ENCODE assay signal across 8 cellular contexts in the genomic region with DNA sequence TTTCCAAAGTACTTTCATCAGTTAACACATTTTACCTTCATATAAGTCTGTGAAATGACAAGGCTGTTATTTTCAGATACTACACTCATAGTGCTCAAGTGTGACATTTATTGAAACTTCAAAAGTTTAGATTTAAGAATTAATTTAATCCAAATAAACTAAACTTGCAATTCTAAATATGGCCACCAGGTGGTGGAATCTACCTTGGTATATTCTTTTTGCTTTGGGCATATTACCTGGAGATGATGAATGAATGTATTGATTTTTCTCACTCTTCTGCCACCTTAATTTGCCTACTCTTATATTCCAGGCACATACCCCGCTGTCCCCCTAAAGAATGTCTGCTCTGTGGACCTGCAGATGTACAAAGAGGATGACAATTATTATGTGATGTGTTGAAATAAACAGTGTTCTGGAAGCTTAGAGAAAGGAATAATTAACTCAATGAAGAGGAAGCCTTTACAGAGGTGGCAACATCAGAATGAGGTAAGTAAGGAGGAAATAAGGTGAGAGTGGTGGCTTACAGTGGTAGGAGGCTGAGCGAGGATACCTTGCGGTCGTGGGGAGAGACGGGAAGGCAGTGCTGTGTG.
DNase-seq lines count a peak whose midpoint lies in the region; ATAC-seq and TF ChIP-seq lines count a peak whose summit lies in the region.

No MANE protein-coding gene starts in this region.

- H3K27me3 ChIP-seq in HL-60 (ENCODE audit: insufficient read depth, poor library complexity, severe bottlenecking), result peaks cover 3% of the 10 kb centered on the region
- no peaks in the 10 kb centered on the region for H3K27me3 ChIP-seq in Peyer's patch
- peaks cover 0 to 21% (median 0%) of the 10 kb centered on the region in 7 donors for H3K27me3 ChIP-seq in spleen (replicated peaks in 1 of 7)

- 70 to 80% (median 75%) methylated on average over 5 of the region's 5 CpGs for whole genome bisulfite sequencing in spleen, 5 donors

- intact Hi-C loops in spleen (cut with DNase I; ENCODE audit: low total_unique reads), result loop anchor here (5.0 kb wide), 1 partner anchor 151 kb away; no protein-coding TSS in a partner anchor

- H3K4me3 ChIP-seq in HL-60 (replicated peaks; ENCODE audit: insufficient read depth, low read length), result no peak overlapping the region
- no peak overlapping the region for H3K4me3 ChIP-seq in Peyer's patch
- H3K4me3 ChIP-seq in fibroblast of mammary gland (ENCODE audit: control insufficient read depth, low read depth, low read length), result no peak overlapping the region
- no peak overlapping the region for H3K4me3 ChIP-seq in spleen

- no peaks in the 10 kb centered on the region for H3K4me1 ChIP-seq in Peyer's patch
- peaks cover 0 to 6% (median 0%) of the 10 kb centered on the region in 6 donors for H3K4me1 ChIP-seq in spleen

- no peaks in the 10 kb centered on the region for H3K9me3 ChIP-seq in Peyer's patch
- peaks cover 0 to 15% (median 2%) of the 10 kb centered on the region in 8 donors for H3K9me3 ChIP-seq in spleen

- peak; percentile 31 for TF ChIP-seq CTCF in HL-60 (IDR thresholded peaks at IDR 0.05; ENCODE audit: insufficient read depth, low read length)
- peak; percentile 21 to 73 (median 66) for TF ChIP-seq CTCF in Peyer's patch (IDR thresholded peaks at IDR 0.05)
- peak; percentile 62 for TF ChIP-seq CTCF in fibroblast of mammary gland (conservative IDR thresholded peaks at IDR 0.05; ENCODE audit: control insufficient read depth, insufficient read depth, low read depth, low read length)
- TF ChIP-seq CTCF in spleen (IDR thresholded peaks at IDR 0.05 in 8 of 11, conservative IDR thresholded peaks at IDR 0.05 in 3 of 11), result peak; percentile 31 to 78 (median 65)

- DNase-seq in CD1c-positive myeloid dendritic cell (ENCODE audit: extremely low spot score) (peak; percentile 41), HL-60 (ENCODE audit: low read depth in 1 of 2, low spot score in 1 of 2) (no peak), Peyer's patch (no peak), fibroblast of mammary gland (ENCODE audit: low read depth) (peak; percentile 48), spleen (no peak)
- DNase-seq in stimulated activated CD4-positive, alpha-beta T cell treated with anti-CD3 and anti-CD28 coated beads, Interleukin-4, amount 100 ng/mL, for 4 hours, result no peak

- no peak overlapping the region for H3K27ac ChIP-seq in HL-60 (replicated peaks)
- no peak overlapping the region for H3K27ac ChIP-seq in Peyer's patch
- no peak overlapping the region for H3K27ac ChIP-seq in spleen

- TF ChIP-seq POLR2A in Peyer's patch (IDR thresholded peaks at IDR 0.05), result no peak
- TF ChIP-seq POLR2A in spleen (IDR thresholded peaks at IDR 0.05), result no peak

- no peak for ATAC-seq in HG02938 (IDR thresholded peaks at IDR 0.05; ENCODE audit: unreplicated experiment)
- no peak for ATAC-seq in GM19455 (IDR thresholded peaks at IDR 0.05; ENCODE audit: unreplicated experiment)

- H3K36me3 ChIP-seq in Peyer's patch (no peaks in the 10 kb centered on the region), spleen (no peaks in the 10 kb centered on the region)

Comparison
In these comparisons a context has a peak if more than half of its experiments do, and no peak if none do; other contexts are left out.
1. DNase-seq: peak in CD1c-positive myeloid dendritic cell (single experiment) and fibroblast of mammary gland (single experiment); none in HL-60 (0 of 2), Peyer's patch (0 of 3), spleen (single experiment) and stimulated activated CD4-positive, alpha-beta T cell treated with anti-CD3 and anti-CD28 coated beads, Interleukin-4, amount 100 ng/mL, for 4 hours (0 of 2).
2. Peak in every context shown above with its lines, with median percentiles within 50 percentile points of each other: CTCF ChIP-seq.